In the genomic region with DNA sequence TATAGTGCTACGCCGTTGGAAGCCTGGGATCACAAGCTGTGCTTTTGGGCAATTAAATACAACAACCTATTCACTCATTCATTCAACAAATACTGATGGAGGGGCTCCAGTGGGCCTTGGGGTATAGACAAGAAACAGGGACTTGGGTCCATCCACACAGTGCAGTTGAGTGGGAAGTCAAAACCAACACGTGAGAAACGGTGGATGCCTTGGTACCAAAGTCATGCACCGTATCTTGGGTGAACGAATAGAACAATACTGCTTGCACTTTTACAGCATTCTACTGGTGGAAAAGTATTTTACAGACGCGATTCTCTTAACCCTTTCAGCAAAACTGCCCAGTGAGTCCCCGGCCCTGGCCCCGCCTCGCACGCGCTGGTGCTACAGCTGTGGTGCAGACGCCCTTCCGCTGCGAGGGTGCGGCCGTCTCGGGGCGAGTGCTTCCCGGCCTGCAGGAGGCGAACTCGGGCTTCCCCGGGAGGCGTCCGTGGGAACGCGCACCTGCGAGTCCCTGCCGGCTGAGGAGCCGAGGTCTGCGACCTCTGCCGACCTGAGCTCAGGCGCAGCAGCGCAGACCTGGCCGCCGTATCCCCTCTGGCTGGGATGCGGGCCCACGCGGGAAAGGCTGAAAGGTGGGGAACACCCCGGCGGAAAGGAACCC, we compare ENCODE assay signal across 1 cellular context.
A peak's percentile ranks its signal among the peaks of the same experiment; 100 is the strongest.
TF ChIP-seq lines count a peak whose summit lies in the region.

No MANE protein-coding gene starts in this region.

TF ChIP-seq in K562, 482 proteins besides CTCF, POLR2A, EP300 and RAD21 (continued from another document and continues in another):
- TF ChIP-seq, protein P1, sequence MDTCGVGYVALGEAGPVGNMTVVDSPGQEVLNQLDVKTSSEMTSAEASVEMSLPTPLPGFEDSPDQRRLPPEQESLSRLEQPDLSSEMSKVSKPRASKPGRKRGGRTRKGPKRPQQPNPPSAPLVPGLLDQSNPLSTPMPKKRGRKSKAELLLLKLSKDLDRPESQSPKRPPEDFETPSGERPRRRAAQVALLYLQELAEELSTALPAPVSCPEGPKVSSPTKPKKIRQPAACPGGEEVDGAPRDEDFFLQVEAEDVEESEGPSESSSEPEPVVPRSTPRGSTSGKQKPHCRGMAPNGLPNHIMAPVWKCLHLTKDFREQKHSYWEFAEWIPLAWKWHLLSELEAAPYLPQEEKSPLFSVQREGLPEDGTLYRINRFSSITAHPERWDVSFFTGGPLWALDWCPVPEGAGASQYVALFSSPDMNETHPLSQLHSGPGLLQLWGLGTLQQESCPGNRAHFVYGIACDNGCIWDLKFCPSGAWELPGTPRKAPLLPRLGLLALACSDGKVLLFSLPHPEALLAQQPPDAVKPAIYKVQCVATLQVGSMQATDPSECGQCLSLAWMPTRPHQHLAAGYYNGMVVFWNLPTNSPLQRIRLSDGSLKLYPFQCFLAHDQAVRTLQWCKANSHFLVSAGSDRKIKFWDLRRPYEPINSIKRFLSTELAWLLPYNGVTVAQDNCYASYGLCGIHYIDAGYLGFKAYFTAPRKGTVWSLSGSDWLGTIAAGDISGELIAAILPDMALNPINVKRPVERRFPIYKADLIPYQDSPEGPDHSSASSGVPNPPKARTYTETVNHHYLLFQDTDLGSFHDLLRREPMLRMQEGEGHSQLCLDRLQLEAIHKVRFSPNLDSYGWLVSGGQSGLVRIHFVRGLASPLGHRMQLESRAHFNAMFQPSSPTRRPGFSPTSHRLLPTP (IDR thresholded peaks at IDR 0.05; ENCODE audit: borderline replicate concordance, extremely low read depth, insufficient read length): no peak
- TF ChIP-seq, protein P2, sequence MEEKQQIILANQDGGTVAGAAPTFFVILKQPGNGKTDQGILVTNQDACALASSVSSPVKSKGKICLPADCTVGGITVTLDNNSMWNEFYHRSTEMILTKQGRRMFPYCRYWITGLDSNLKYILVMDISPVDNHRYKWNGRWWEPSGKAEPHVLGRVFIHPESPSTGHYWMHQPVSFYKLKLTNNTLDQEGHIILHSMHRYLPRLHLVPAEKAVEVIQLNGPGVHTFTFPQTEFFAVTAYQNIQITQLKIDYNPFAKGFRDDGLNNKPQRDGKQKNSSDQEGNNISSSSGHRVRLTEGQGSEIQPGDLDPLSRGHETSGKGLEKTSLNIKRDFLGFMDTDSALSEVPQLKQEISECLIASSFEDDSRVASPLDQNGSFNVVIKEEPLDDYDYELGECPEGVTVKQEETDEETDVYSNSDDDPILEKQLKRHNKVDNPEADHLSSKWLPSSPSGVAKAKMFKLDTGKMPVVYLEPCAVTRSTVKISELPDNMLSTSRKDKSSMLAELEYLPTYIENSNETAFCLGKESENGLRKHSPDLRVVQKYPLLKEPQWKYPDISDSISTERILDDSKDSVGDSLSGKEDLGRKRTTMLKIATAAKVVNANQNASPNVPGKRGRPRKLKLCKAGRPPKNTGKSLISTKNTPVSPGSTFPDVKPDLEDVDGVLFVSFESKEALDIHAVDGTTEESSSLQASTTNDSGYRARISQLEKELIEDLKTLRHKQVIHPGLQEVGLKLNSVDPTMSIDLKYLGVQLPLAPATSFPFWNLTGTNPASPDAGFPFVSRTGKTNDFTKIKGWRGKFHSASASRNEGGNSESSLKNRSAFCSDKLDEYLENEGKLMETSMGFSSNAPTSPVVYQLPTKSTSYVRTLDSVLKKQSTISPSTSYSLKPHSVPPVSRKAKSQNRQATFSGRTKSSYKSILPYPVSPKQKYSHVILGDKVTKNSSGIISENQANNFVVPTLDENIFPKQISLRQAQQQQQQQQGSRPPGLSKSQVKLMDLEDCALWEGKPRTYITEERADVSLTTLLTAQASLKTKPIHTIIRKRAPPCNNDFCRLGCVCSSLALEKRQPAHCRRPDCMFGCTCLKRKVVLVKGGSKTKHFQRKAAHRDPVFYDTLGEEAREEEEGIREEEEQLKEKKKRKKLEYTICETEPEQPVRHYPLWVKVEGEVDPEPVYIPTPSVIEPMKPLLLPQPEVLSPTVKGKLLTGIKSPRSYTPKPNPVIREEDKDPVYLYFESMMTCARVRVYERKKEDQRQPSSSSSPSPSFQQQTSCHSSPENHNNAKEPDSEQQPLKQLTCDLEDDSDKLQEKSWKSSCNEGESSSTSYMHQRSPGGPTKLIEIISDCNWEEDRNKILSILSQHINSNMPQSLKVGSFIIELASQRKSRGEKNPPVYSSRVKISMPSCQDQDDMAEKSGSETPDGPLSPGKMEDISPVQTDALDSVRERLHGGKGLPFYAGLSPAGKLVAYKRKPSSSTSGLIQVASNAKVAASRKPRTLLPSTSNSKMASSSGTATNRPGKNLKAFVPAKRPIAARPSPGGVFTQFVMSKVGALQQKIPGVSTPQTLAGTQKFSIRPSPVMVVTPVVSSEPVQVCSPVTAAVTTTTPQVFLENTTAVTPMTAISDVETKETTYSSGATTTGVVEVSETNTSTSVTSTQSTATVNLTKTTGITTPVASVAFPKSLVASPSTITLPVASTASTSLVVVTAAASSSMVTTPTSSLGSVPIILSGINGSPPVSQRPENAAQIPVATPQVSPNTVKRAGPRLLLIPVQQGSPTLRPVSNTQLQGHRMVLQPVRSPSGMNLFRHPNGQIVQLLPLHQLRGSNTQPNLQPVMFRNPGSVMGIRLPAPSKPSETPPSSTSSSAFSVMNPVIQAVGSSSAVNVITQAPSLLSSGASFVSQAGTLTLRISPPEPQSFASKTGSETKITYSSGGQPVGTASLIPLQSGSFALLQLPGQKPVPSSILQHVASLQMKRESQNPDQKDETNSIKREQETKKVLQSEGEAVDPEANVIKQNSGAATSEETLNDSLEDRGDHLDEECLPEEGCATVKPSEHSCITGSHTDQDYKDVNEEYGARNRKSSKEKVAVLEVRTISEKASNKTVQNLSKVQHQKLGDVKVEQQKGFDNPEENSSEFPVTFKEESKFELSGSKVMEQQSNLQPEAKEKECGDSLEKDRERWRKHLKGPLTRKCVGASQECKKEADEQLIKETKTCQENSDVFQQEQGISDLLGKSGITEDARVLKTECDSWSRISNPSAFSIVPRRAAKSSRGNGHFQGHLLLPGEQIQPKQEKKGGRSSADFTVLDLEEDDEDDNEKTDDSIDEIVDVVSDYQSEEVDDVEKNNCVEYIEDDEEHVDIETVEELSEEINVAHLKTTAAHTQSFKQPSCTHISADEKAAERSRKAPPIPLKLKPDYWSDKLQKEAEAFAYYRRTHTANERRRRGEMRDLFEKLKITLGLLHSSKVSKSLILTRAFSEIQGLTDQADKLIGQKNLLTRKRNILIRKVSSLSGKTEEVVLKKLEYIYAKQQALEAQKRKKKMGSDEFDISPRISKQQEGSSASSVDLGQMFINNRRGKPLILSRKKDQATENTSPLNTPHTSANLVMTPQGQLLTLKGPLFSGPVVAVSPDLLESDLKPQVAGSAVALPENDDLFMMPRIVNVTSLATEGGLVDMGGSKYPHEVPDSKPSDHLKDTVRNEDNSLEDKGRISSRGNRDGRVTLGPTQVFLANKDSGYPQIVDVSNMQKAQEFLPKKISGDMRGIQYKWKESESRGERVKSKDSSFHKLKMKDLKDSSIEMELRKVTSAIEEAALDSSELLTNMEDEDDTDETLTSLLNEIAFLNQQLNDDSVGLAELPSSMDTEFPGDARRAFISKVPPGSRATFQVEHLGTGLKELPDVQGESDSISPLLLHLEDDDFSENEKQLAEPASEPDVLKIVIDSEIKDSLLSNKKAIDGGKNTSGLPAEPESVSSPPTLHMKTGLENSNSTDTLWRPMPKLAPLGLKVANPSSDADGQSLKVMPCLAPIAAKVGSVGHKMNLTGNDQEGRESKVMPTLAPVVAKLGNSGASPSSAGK (IDR thresholded peaks at IDR 0.05): 0 out of 2 replicates have a peak, but pooled peaks have one; percentile 15
- TF ChIP-seq, protein P3, sequence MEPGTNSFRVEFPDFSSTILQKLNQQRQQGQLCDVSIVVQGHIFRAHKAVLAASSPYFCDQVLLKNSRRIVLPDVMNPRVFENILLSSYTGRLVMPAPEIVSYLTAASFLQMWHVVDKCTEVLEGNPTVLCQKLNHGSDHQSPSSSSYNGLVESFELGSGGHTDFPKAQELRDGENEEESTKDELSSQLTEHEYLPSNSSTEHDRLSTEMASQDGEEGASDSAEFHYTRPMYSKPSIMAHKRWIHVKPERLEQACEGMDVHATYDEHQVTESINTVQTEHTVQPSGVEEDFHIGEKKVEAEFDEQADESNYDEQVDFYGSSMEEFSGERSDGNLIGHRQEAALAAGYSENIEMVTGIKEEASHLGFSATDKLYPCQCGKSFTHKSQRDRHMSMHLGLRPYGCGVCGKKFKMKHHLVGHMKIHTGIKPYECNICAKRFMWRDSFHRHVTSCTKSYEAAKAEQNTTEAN (CRISPR knock-in tag; IDR thresholded peaks at IDR 0.05): no peak
- TF ChIP-seq KDM5B (IDR thresholded peaks at IDR 0.05; ENCODE audit: insufficient replicate concordance, low read depth, low read length) (no peak), GABPA (tag; conservative IDR thresholded peaks at IDR 0.05; ENCODE audit: low read depth) (0 out of 2 replicates have a peak, but pooled peaks have one; percentile 24), RBM22 (IDR thresholded peaks at IDR 0.05; ENCODE audit: low read depth, low read length, poor library complexity, severe bottlenecking) (no peak), ZNF764 (CRISPR knock-in tag; IDR thresholded peaks at IDR 0.05; ENCODE audit: low read depth) (no peak), NCOR1 (IDR thresholded peaks at IDR 0.05) (no peak), SAFB (IDR thresholded peaks at IDR 0.05; ENCODE audit: borderline replicate concordance, low read depth, low read length) (0 out of 2 replicates have a peak, but pooled peaks have one; percentile 35), SMC3 (conservative IDR thresholded peaks at IDR 0.05; ENCODE audit: insufficient read depth, low read depth, low read length) (0 out of 2 replicates have a peak, but pooled peaks have one; percentile 9), NUFIP1 (IDR thresholded peaks at IDR 0.05; ENCODE audit: partially characterized antibody) (no peak), ZNF134 (CRISPR knock-in tag; conservative IDR thresholded peaks at IDR 0.05) (no peak), NFE2L1 (tag; IDR thresholded peaks at IDR 0.05; ENCODE audit: borderline replicate concordance, low read depth) (no peak), CTBP1 (IDR thresholded peaks at IDR 0.05; ENCODE audit: borderline replicate concordance) (peak; percentile 56; the same call in 1 of the 2 replicates), TRIM28 (IDR thresholded peaks at IDR 0.05) (no peak), GABPB1 (CRISPR knock-in tag; IDR thresholded peaks at IDR 0.05) (no peak), CREM (IDR thresholded peaks at IDR 0.05; ENCODE audit: low read depth) (no peak), MEF2D (tag; conservative IDR thresholded peaks at IDR 0.05; ENCODE audit: low read depth) (no peak), ZNF133 (CRISPR knock-in tag; IDR thresholded peaks at IDR 0.05) (no peak), SMAD4 (CRISPR knock-in tag; conservative IDR thresholded peaks at IDR 0.05) (0 out of 2 replicates have a peak, but pooled peaks have one; percentile 44), CXXC5 (CRISPR knock-in tag; IDR thresholded peaks at IDR 0.05) (peak; percentile 43), SNIP1 (IDR thresholded peaks at IDR 0.05; ENCODE audit: low read depth) (no peak), POLR3G (IDR thresholded peaks at IDR 0.05; ENCODE audit: extremely low read depth, insufficient read length, insufficient replicate concordance) (no peak), ZNF785 (CRISPR knock-in tag; IDR thresholded peaks at IDR 0.05) (no peak), NR2C2 (CRISPR knock-in tag; IDR thresholded peaks at IDR 0.05) (no peak), NR2C2 (tag; IDR thresholded peaks at IDR 0.05) (no peak), IFI16 (CRISPR knock-in tag; IDR thresholded peaks at IDR 0.05) (no peak), ZNF347 (CRISPR knock-in tag; IDR thresholded peaks at IDR 0.05; ENCODE audit: low read depth) (no peak), SMARCE1 (IDR thresholded peaks at IDR 0.05) (no peak)
- TF ChIP-seq, protein P4, sequence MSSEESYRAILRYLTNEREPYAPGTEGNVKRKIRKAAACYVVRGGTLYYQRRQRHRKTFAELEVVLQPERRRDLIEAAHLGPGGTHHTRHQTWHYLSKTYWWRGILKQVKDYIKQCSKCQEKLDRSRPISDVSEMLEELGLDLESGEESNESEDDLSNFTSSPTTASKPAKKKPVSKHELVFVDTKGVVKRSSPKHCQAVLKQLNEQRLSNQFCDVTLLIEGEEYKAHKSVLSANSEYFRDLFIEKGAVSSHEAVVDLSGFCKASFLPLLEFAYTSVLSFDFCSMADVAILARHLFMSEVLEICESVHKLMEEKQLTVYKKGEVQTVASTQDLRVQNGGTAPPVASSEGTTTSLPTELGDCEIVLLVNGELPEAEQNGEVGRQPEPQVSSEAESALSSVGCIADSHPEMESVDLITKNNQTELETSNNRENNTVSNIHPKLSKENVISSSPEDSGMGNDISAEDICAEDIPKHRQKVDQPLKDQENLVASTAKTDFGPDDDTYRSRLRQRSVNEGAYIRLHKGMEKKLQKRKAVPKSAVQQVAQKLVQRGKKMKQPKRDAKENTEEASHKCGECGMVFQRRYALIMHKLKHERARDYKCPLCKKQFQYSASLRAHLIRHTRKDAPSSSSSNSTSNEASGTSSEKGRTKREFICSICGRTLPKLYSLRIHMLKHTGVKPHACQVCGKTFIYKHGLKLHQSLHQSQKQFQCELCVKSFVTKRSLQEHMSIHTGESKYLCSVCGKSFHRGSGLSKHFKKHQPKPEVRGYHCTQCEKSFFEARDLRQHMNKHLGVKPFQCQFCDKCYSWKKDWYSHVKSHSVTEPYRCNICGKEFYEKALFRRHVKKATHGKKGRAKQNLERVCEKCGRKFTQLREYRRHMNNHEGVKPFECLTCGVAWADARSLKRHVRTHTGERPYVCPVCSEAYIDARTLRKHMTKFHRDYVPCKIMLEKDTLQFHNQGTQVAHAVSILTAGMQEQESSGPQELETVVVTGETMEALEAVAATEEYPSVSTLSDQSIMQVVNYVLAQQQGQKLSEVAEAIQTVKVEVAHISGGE (CRISPR knock-in tag; IDR thresholded peaks at IDR 0.05): no peak
- TF ChIP-seq, protein P5, sequence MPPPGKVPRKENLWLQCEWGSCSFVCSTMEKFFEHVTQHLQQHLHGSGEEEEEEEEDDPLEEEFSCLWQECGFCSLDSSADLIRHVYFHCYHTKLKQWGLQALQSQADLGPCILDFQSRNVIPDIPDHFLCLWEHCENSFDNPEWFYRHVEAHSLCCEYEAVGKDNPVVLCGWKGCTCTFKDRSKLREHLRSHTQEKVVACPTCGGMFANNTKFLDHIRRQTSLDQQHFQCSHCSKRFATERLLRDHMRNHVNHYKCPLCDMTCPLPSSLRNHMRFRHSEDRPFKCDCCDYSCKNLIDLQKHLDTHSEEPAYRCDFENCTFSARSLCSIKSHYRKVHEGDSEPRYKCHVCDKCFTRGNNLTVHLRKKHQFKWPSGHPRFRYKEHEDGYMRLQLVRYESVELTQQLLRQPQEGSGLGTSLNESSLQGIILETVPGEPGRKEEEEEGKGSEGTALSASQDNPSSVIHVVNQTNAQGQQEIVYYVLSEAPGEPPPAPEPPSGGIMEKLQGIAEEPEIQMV (tag; conservative IDR thresholded peaks at IDR 0.05; ENCODE audit: low read depth): no peak
- TF ChIP-seq, protein P6, sequence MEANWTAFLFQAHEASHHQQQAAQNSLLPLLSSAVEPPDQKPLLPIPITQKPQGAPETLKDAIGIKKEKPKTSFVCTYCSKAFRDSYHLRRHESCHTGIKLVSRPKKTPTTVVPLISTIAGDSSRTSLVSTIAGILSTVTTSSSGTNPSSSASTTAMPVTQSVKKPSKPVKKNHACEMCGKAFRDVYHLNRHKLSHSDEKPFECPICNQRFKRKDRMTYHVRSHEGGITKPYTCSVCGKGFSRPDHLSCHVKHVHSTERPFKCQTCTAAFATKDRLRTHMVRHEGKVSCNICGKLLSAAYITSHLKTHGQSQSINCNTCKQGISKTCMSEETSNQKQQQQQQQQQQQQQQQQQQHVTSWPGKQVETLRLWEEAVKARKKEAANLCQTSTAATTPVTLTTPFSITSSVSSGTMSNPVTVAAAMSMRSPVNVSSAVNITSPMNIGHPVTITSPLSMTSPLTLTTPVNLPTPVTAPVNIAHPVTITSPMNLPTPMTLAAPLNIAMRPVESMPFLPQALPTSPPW (CRISPR knock-in tag; IDR thresholded peaks at IDR 0.05): peak; percentile 33
